1 cellular context compared by ENCODE assay signal in genomic region chr19:56476093-56476492, GRCh38.
TF ChIP-seq lines count a peak whose summit lies in the region.

No MANE protein-coding gene starts in this region.

TF ChIP-seq in H1, 55 proteins besides CTCF, POLR2A, EP300 and RAD21:
- TF ChIP-seq EZH2 (IDR thresholded peaks at IDR 0.05; ENCODE audit: low read depth, low read length, severe bottlenecking) (no peak), GTF2F1 (IDR thresholded peaks at IDR 0.05; ENCODE audit: borderline replicate concordance, low read depth, low read length) (no peak), SAP30 (IDR thresholded peaks at IDR 0.05; ENCODE audit: insufficient read depth, insufficient replicate concordance, low read length) (no peak), KDM1A (IDR thresholded peaks at IDR 0.05; ENCODE audit: borderline replicate concordance, low read length) (no peak), SP1 (IDR thresholded peaks at IDR 0.05; ENCODE audit: low read depth, low read length) (no peak), BCL11A (IDR thresholded peaks at IDR 0.05; ENCODE audit: low read depth in 2 of 2, low read length in 2 of 2) (no peak), SRF (IDR thresholded peaks at IDR 0.05; ENCODE audit: low read depth, low read length) (no peak), POU5F1 (IDR thresholded peaks at IDR 0.05; ENCODE audit: low read depth, low read length) (no peak), BACH1 (IDR thresholded peaks at IDR 0.05; ENCODE audit: low read length) (no peak), EGR1 (IDR thresholded peaks at IDR 0.05; ENCODE audit: borderline replicate concordance, low read depth, low read length) (no peak), CHD2 (IDR thresholded peaks at IDR 0.05; ENCODE audit: low read length) (no peak), ZNF274 (IDR thresholded peaks at IDR 0.05; ENCODE audit: borderline replicate concordance, extremely low read depth, low read length) (no peak), CTBP2 (IDR thresholded peaks at IDR 0.05; ENCODE audit: borderline replicate concordance, insufficient read depth, insufficient read length, low read length) (no peak), HDAC2 (IDR thresholded peaks at IDR 0.05; ENCODE audit: borderline replicate concordance in 1 of 2, low read depth in 2 of 2, low read length in 2 of 2) (no peak), KDM5A (IDR thresholded peaks at IDR 0.05; ENCODE audit: low read length) (no peak), TAF1 (IDR thresholded peaks at IDR 0.05; ENCODE audit: low read depth, low read length) (no peak), BRCA1 (IDR thresholded peaks at IDR 0.05; ENCODE audit: low read depth, low read length) (no peak)
